In genomic region chr5:166370928-166371690, GRCh38 we compare ENCODE assay signal across 9 cellular contexts.
DNase-seq lines count a peak whose midpoint lies in the region; ATAC-seq and TF ChIP-seq lines count a peak whose summit lies in the region.
"Had no signal": no experiment of that assay in that cellular context is flagged by ENCODE, and none has a peak within 500 bp of the region (broad histone marks: within the 10 kb centered on the region; RNA-seq: fewer than 3 reads in every experiment).

No MANE protein-coding gene starts in this region.

- H3K36me3 Mint-ChIP-seq in activated CD4-positive, alpha-beta T cell treated with anti-CD3 and anti-CD28 coated beads, Interleukin-2, amount 10 ng/mL, durations not matched to agents 7 days and 5 days (ENCODE audit: low read depth), result no peaks in the 10 kb centered on the region

- H3K4me1 ChIP-seq in sigmoid colon, result no peaks in the 10 kb centered on the region

- H3K27me3 Mint-ChIP-seq in activated CD4-positive, alpha-beta T cell treated with anti-CD3 and anti-CD28 coated beads, Interleukin-2, amount 10 ng/mL, durations not matched to agents 7 days and 5 days, result no peaks in the 10 kb centered on the region

- no peak overlapping the region for H3K27ac Mint-ChIP-seq in activated CD4-positive, alpha-beta T cell treated with anti-CD3 and anti-CD28 coated beads, Interleukin-2, amount 10 ng/mL, durations not matched to agents 7 days and 5 days

- TF ChIP-seq CTCF in choroid plexus epithelial cell (conservative IDR thresholded peaks at IDR 0.05; ENCODE audit: low read depth, low read length) (no peak), sigmoid colon (IDR thresholded peaks at IDR 0.05) (no peak)

- POLR2A ChIA-PET in activated CD4-positive, alpha-beta T cell treated with anti-CD3 and anti-CD28 coated beads, Interleukin-2, amount 10 ng/mL, durations not matched to agents 7 days and 5 days (lab: Charles Lee), result no interaction called here

- no peak for ATAC-seq in GM18519 (IDR thresholded peaks at IDR 0.05; ENCODE audit: low FRiP score, unreplicated experiment)

- TF ChIP-seq POLR2A in sigmoid colon (IDR thresholded peaks at IDR 0.05), result no peak

- CTCF ChIA-PET in activated CD4-positive, alpha-beta T cell treated with anti-CD3 and anti-CD28 coated beads, Interleukin-2, amount 10 ng/mL, durations not matched to agents 7 days and 5 days (lab: Charles Lee), result no interaction called here

- TF ChIP-seq EP300 in sigmoid colon (IDR thresholded peaks at IDR 0.05), result no peak

- H3K36me3 ChIP-seq in sigmoid colon, result no peaks in the 10 kb centered on the region

- peaks cover 1% of the 10 kb centered on the region for H3K4me1 Mint-ChIP-seq in activated CD4-positive, alpha-beta T cell treated with anti-CD3 and anti-CD28 coated beads, Interleukin-2, amount 10 ng/mL, durations not matched to agents 7 days and 5 days

- H3K27me3 ChIP-seq in sigmoid colon, result no peaks in the 10 kb centered on the region

- no peak overlapping the region for H3K27ac ChIP-seq in sigmoid colon

- H3K4me3 ChIP-seq in choroid plexus epithelial cell (ENCODE audit: low read depth, low read length) (peak overlapping the region; percentile 55), sigmoid colon (peak overlapping the region; percentile 3 to 35 (median 30))
- H3K4me3 ChIP-seq: lung had no signal

- no peaks in the 10 kb centered on the region for H3K9me3 Mint-ChIP-seq in activated CD4-positive, alpha-beta T cell treated with anti-CD3 and anti-CD28 coated beads, Interleukin-2, amount 10 ng/mL, durations not matched to agents 7 days and 5 days

- no peak overlapping the region for H3K4me3 Mint-ChIP-seq in activated CD4-positive, alpha-beta T cell treated with anti-CD3 and anti-CD28 coated beads, Interleukin-2, amount 10 ng/mL, durations not matched to agents 7 days and 5 days

- no peaks in the 10 kb centered on the region for H3K9me3 ChIP-seq in sigmoid colon

- intact Hi-C loops in sigmoid colon (cut with DNase I), result no loop called here

- WGBS in sigmoid colon, 2 donors, result 75 to 76% methylated on average over 6 of the region's 6 CpGs

- peak; percentile 17 for DNase-seq in GM03348 (ENCODE audit: low spot score)
- DNase-seq in NCI-H69 (lab: John Stamatoyannopoulos, UW), result peak; percentile 22
- peak; percentile 56 for DNase-seq in choroid plexus epithelial cell (ENCODE audit: low read depth)
- DNase-seq in sigmoid colon, result no peak
- no peak for DNase-seq in NCI-H1105 (lab: John Stamatoyannopoulos, UW)
- DNase-seq in activated CD4-positive, alpha-beta T cell treated with anti-CD3 and anti-CD28 coated beads, Interleukin-2, amount 10 ng/mL, durations not matched to agents 7 days and 5 days, result no peak
- DNase-seq: MV-4-11 had no signal

Comparison
In these comparisons a context has a peak if more than half of its experiments do, and no peak if none do; other contexts are left out.
1. DNase-seq: peak in GM03348 (single experiment), NCI-H69 (single experiment) and choroid plexus epithelial cell (single experiment); none in sigmoid colon (single experiment), NCI-H1105 (single experiment) and activated CD4-positive, alpha-beta T cell treated with anti-CD3 and anti-CD28 coated beads, Interleukin-2, amount 10 ng/mL, durations not matched to agents 7 days and 5 days (single experiment).